In the genomic region with DNA sequence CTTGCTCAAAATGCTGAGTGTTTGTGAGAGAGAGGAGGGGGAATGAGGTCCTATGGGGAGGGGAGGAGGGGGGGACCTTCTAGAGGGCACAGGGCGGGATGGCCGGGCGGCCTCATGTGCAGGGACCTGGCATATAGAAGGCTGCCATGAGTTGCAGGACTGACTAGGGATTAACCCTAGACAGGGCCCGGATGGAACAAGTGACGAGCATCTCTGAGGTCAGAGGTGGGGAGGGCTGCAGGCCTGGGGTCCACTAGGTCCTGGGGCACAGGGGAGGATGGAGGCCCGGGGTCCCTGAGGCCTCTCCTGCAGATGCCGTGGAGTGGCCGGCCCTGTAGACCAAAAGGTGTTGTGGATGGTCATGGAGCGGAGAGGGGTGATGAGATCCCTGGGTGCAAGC, we compare ENCODE assay signal across 28 cellular contexts.
"Had no signal": no experiment of that assay in that cellular context is flagged by ENCODE, and none has a peak within 500 bp of the region (broad histone marks: within the 10 kb centered on the region; RNA-seq: fewer than 3 reads in every experiment).

No MANE protein-coding gene starts in this region.

- H3K36me3 ChIP-seq: esophagus squamous epithelium, heart right ventricle, left lung, prostate gland, right atrium auricular region, tibial artery, upper lobe of left lung, vagina had no signal

- ATAC-seq: effector memory CD8-positive, alpha-beta T cell; left cardiac atrium; left lung; natural killer cell; sciatic nerve; stimulated activated effector memory CD8-positive, alpha-beta T cell treated with anti-CD3 and anti-CD28 coated beads, Interleukin-12 subunit alpha, Interleukin-12 subunit beta, amount 100 ng/mL, for 72 hours; stimulated activated naive CD8-positive, alpha-beta T cell treated with anti-CD3 and anti-CD28 coated beads, Interleukin-15, Interleukin-2, amounts not matched to agents 100 U/mL and 50 U/mL, for 24 hours had no signal

- H3K9me3 ChIP-seq: esophagus squamous epithelium, heart right ventricle, left lung, prostate gland, right atrium auricular region, testis, tibial artery, upper lobe of left lung, vagina had no signal

- H3K27ac ChIP-seq: esophagus squamous epithelium, heart right ventricle, left lung, prostate gland, right atrium auricular region, testis, tibial artery, upper lobe of left lung, vagina had no signal

- DNase-seq: cortex of kidney; effector memory CD8-positive, alpha-beta T cell; erythroblast; esophagus squamous epithelium; foreskin melanocyte; glutamatergic neuron; heart right ventricle; hippocampal formation; left cardiac atrium; left lung; mammary epithelial cell; mesendoderm; natural killer cell; stimulated activated CD4-positive, alpha-beta T cell treated with anti-CD3 and anti-CD28 coated beads, Interleukin-12 subunit alpha, Interleukin-12 subunit beta, amount 100 ng/mL, for 4 hours; stimulated activated CD4-positive, alpha-beta T cell treated with anti-CD3 and anti-CD28 coated beads, Interleukin-1b, Interleukin-23, amount 100 ng/mL, for 48 hours; stimulated activated CD4-positive, alpha-beta T cell treated with anti-CD3 and anti-CD28 coated beads, Interleukin-4, amount 100 ng/mL, for 24 hours; stimulated activated naive CD8-positive, alpha-beta T cell treated with anti-CD3 and anti-CD28 coated beads, Interleukin-15, Interleukin-2, amounts not matched to agents 100 U/mL and 50 U/mL, for 24 hours; substantia nigra; testis; tibial artery had no signal

- H3K27ac Mint-ChIP-seq: effector memory CD8-positive, alpha-beta T cell; natural killer cell; stimulated activated effector memory CD8-positive, alpha-beta T cell treated with anti-CD3 and anti-CD28 coated beads, Interleukin-12 subunit alpha, Interleukin-12 subunit beta, amount 100 ng/mL, for 72 hours had no signal

- H3K4me3 Mint-ChIP-seq: effector memory CD8-positive, alpha-beta T cell; natural killer cell; neural crest cell; stimulated activated effector memory CD8-positive, alpha-beta T cell treated with anti-CD3 and anti-CD28 coated beads, Interleukin-12 subunit alpha, Interleukin-12 subunit beta, amount 100 ng/mL, for 72 hours had no signal

- H3K4me1 ChIP-seq: left lung, prostate gland, right atrium auricular region, testis, tibial artery, upper lobe of left lung had no signal

- H3K4me3 ChIP-seq: esophagus squamous epithelium, heart right ventricle, left lung, prostate gland, right atrium auricular region, smooth muscle cell, testis, tibial artery, upper lobe of left lung, vagina had no signal

- H3K4me1 Mint-ChIP-seq: natural killer cell; stimulated activated effector memory CD8-positive, alpha-beta T cell treated with anti-CD3 and anti-CD28 coated beads, Interleukin-12 subunit alpha, Interleukin-12 subunit beta, amount 100 ng/mL, for 72 hours had no signal

- H3K9me3 Mint-ChIP-seq: effector memory CD8-positive, alpha-beta T cell; natural killer cell; neural crest cell; stimulated activated effector memory CD8-positive, alpha-beta T cell treated with anti-CD3 and anti-CD28 coated beads, Interleukin-12 subunit alpha, Interleukin-12 subunit beta, amount 100 ng/mL, for 72 hours had no signal

- H3K27me3 ChIP-seq: right atrium auricular region, testis, upper lobe of left lung, vagina had no signal

- H3K36me3 Mint-ChIP-seq: natural killer cell had no signal
